Comparison of ENCODE assay signal across 33 cellular contexts in the genomic region with DNA sequence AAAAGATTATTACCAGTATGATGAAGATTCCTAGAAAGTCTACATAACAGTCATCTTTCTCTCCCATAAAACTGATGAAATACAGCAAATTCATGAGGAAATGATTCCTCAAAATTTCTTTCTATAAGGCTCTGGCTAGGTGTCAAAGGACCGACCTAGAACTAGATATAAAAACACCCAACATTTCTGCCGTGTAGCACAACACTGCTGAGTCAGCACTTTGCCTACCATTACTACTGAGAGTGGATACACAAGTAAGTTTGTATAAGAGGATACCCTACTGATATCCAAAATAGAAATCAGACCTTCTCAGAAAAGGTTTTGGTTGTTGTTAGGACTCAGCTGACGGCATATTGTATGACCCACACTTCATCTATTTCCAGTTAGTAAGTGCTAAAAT. TPM values are rescaled to one million over a fixed set of nuclear protein-coding genes. Genes with fewer than 3 reads are reported as not detected.
"Had no signal": no experiment of that assay in that cellular context is flagged by ENCODE, and none has a peak within 500 bp of the region (broad histone marks: within the 10 kb centered on the region; RNA-seq: fewer than 3 reads in every experiment).

No MANE protein-coding gene starts in this region.

- H3K9me3 ChIP-seq: breast epithelium, colonic mucosa, esophagus squamous epithelium, heart right ventricle, left lung, lower lobe of right lung, uterus had no signal

- H3K27me3 Mint-ChIP-seq: activated naive CD4-positive, alpha-beta T cell treated with anti-CD3 and anti-CD28 coated beads, Interleukin-2, amount 10 ng/mL, durations not matched to agents 7 days and 5 days; activated naive CD8-positive, alpha-beta T cell treated with anti-CD3 and anti-CD28 coated beads, Interleukin-2, amount 10 ng/mL, durations not matched to agents 7 days and 5 days; central memory CD8-positive, alpha-beta T cell; stimulated activated memory B cell treated with anti-CD40 and anti-IgM and Interleukin-4, amounts not matched to agents 10 μg/mL and 1 μg/mL and 100 μg/mL, for 72 hours; stimulated activated naive CD8-positive, alpha-beta T cell treated with anti-CD3 and anti-CD28 coated beads, Interleukin-15, amount 100 ng/mL, for 72 hours; type B pancreatic cell had no signal

- H3K9me3 Mint-ChIP-seq: activated naive CD4-positive, alpha-beta T cell treated with anti-CD3 and anti-CD28 coated beads, Interleukin-2, amount 10 ng/mL, durations not matched to agents 7 days and 5 days; activated naive CD8-positive, alpha-beta T cell treated with anti-CD3 and anti-CD28 coated beads, Interleukin-2, amount 10 ng/mL, durations not matched to agents 7 days and 5 days; activated T-helper 1 cell treated with anti-CD3 and anti-CD28 coated beads, Interleukin-12 subunit alpha, Interleukin-12 subunit beta, Interleukin-2, Interleukin-4 antibody, amounts not matched to agents 30 ng/mL and 10 ng/mL and 1 ng/mL, durations not matched to agents 14 hours and 24 hours and 36 hours; central memory CD8-positive, alpha-beta T cell; stimulated activated memory B cell treated with anti-CD40 and anti-IgM and Interleukin-4, amounts not matched to agents 10 μg/mL and 1 μg/mL and 100 μg/mL, for 72 hours; type B pancreatic cell had no signal

- DNase-seq: activated CD4-positive, alpha-beta T cell treated with anti-CD3 and anti-CD28 coated beads for 4 hours; activated CD4-positive, alpha-beta T cell treated with anti-CD3 and anti-CD28 coated beads, Interleukin-2, amount 50 U/mL, for 48 hours; activated CD4-positive, CD25-positive, alpha-beta regulatory T cell; activated CD8-positive, alpha-beta memory T cell treated with anti-CD3 and anti-CD28 coated beads for 24 hours; activated effector memory CD4-positive, alpha-beta T cell treated with anti-CD3 and anti-CD28 coated beads, Interleukin-2, amount 50 U/mL, for 16 hours; activated naive CD4-positive, alpha-beta T cell treated with anti-CD3 and anti-CD28 coated beads, Interleukin-2, amount 10 ng/mL, durations not matched to agents 7 days and 5 days; activated naive CD8-positive, alpha-beta T cell treated with anti-CD3 and anti-CD28 coated beads, Interleukin-2, amount 10 ng/mL, durations not matched to agents 7 days and 5 days; activated T-cell treated with anti-CD3 and anti-CD28 coated beads, Interleukin-2, amount 50 U/mL, for 1 hour; amniotic stem cell; colonic mucosa; effector CD8-positive, alpha-beta T cell; esophagus squamous epithelium; heart right ventricle; left lung; lower lobe of right lung; mesenchymal stem cell; natural killer cell; stimulated activated CD4-positive, alpha-beta T cell treated with anti-CD3 and anti-CD28 coated beads, Interleukin-1b, Interleukin-23, amount 100 ng/mL, for 48 hours; stimulated activated CD4-positive, alpha-beta T cell treated with anti-CD3 and anti-CD28 coated beads, Interleukin-4, amount 100 ng/mL, for 4 hours; stimulated activated CD8-positive, alpha-beta memory T cell treated with anti-CD3 and anti-CD28 coated beads, Interleukin-4, amount 100 ng/mL, for 48 hours; stimulated activated naive CD8-positive, alpha-beta T cell treated with anti-CD3 and anti-CD28 coated beads, Interleukin-15, amount 100 ng/mL, for 72 hours; substantia nigra; T-cell; uterus had no signal

- H3K27ac ChIP-seq: breast epithelium, colonic mucosa, epithelial cell of prostate, esophagus squamous epithelium, left lung, lower lobe of right lung, skin epidermis, uterus had no signal

- H3K36me3 Mint-ChIP-seq: activated naive CD4-positive, alpha-beta T cell treated with anti-CD3 and anti-CD28 coated beads, Interleukin-2, amount 10 ng/mL, durations not matched to agents 7 days and 5 days; activated naive CD8-positive, alpha-beta T cell treated with anti-CD3 and anti-CD28 coated beads, Interleukin-2, amount 10 ng/mL, durations not matched to agents 7 days and 5 days; natural killer cell; stimulated activated memory B cell treated with anti-CD40 and anti-IgM and Interleukin-4, amounts not matched to agents 10 μg/mL and 1 μg/mL and 100 μg/mL, for 72 hours; T-cell; type B pancreatic cell had no signal

- H3K27ac Mint-ChIP-seq: activated naive CD4-positive, alpha-beta T cell treated with anti-CD3 and anti-CD28 coated beads, Interleukin-2, amount 10 ng/mL, durations not matched to agents 7 days and 5 days; activated naive CD8-positive, alpha-beta T cell treated with anti-CD3 and anti-CD28 coated beads, Interleukin-2, amount 10 ng/mL, durations not matched to agents 7 days and 5 days; activated T-helper 1 cell treated with anti-CD3 and anti-CD28 coated beads, Interleukin-12 subunit alpha, Interleukin-12 subunit beta, Interleukin-2, Interleukin-4 antibody, amounts not matched to agents 30 ng/mL and 10 ng/mL and 1 ng/mL, durations not matched to agents 14 hours and 24 hours and 36 hours; natural killer cell; stimulated activated memory B cell treated with anti-CD40 and anti-IgM and Interleukin-4, amounts not matched to agents 10 μg/mL and 1 μg/mL and 100 μg/mL, for 72 hours; stimulated activated naive CD8-positive, alpha-beta T cell treated with anti-CD3 and anti-CD28 coated beads, Interleukin-15, amount 100 ng/mL, for 72 hours; T-cell; type B pancreatic cell had no signal

- H3K27me3 ChIP-seq: breast epithelium, colonic mucosa, esophagus squamous epithelium, left lung, uterus had no signal

- H3K4me1 Mint-ChIP-seq: activated naive CD4-positive, alpha-beta T cell treated with anti-CD3 and anti-CD28 coated beads, Interleukin-2, amount 10 ng/mL, durations not matched to agents 7 days and 5 days; activated naive CD8-positive, alpha-beta T cell treated with anti-CD3 and anti-CD28 coated beads, Interleukin-2, amount 10 ng/mL, durations not matched to agents 7 days and 5 days; central memory CD8-positive, alpha-beta T cell; natural killer cell; stimulated activated memory B cell treated with anti-CD40 and anti-IgM and Interleukin-4, amounts not matched to agents 10 μg/mL and 1 μg/mL and 100 μg/mL, for 72 hours; stimulated activated naive CD8-positive, alpha-beta T cell treated with anti-CD3 and anti-CD28 coated beads, Interleukin-15, amount 100 ng/mL, for 72 hours; T-cell had no signal

- H3K4me3 Mint-ChIP-seq: activated naive CD4-positive, alpha-beta T cell treated with anti-CD3 and anti-CD28 coated beads, Interleukin-2, amount 10 ng/mL, durations not matched to agents 7 days and 5 days; activated naive CD8-positive, alpha-beta T cell treated with anti-CD3 and anti-CD28 coated beads, Interleukin-2, amount 10 ng/mL, durations not matched to agents 7 days and 5 days; activated T-helper 1 cell treated with anti-CD3 and anti-CD28 coated beads, Interleukin-12 subunit alpha, Interleukin-12 subunit beta, Interleukin-2, Interleukin-4 antibody, amounts not matched to agents 30 ng/mL and 10 ng/mL and 1 ng/mL, durations not matched to agents 14 hours and 24 hours and 36 hours; central memory CD8-positive, alpha-beta T cell; natural killer cell; stimulated activated memory B cell treated with anti-CD40 and anti-IgM and Interleukin-4, amounts not matched to agents 10 μg/mL and 1 μg/mL and 100 μg/mL, for 72 hours; stimulated activated naive CD8-positive, alpha-beta T cell treated with anti-CD3 and anti-CD28 coated beads, Interleukin-15, amount 100 ng/mL, for 72 hours; T-cell; type B pancreatic cell had no signal

- H3K4me3 ChIP-seq: breast epithelium, colonic mucosa, esophagus squamous epithelium, heart right ventricle, left lung, lower lobe of right lung, skin epidermis, uterus had no signal

- H3K4me1 ChIP-seq: breast epithelium, colonic mucosa, esophagus squamous epithelium, left lung, lower lobe of right lung, uterus had no signal

- H3K36me3 ChIP-seq: breast epithelium, colonic mucosa, esophagus squamous epithelium, left lung, lower lobe of right lung, uterus had no signal

RNA-seq across cellular contexts. Expression of a gene that starts 24.7 kb away (rescaled TPM):
- total RNA-seq: activated naive CD8-positive, alpha-beta T cell treated with anti-CD3 and anti-CD28 coated beads, Interleukin-2, amount 10 ng/mL, durations not matched to agents 7 days and 5 days; activated T-helper 1 cell treated with anti-CD3 and anti-CD28 coated beads, Interleukin-12 subunit alpha, Interleukin-12 subunit beta, Interleukin-2, Interleukin-4 antibody, amounts not matched to agents 30 ng/mL and 10 ng/mL and 1 ng/mL, durations not matched to agents 14 hours and 24 hours and 36 hours; mononuclear cell; natural killer cell; T-helper 2 cell treated with Interferon-gamma antibody and Interleukin-4, amounts not matched to agents 100 ng/mL and 5 ng/mL, for 36 hours had no signal
